Comparison of ENCODE assay signal across 8 cellular contexts in the genomic region with DNA sequence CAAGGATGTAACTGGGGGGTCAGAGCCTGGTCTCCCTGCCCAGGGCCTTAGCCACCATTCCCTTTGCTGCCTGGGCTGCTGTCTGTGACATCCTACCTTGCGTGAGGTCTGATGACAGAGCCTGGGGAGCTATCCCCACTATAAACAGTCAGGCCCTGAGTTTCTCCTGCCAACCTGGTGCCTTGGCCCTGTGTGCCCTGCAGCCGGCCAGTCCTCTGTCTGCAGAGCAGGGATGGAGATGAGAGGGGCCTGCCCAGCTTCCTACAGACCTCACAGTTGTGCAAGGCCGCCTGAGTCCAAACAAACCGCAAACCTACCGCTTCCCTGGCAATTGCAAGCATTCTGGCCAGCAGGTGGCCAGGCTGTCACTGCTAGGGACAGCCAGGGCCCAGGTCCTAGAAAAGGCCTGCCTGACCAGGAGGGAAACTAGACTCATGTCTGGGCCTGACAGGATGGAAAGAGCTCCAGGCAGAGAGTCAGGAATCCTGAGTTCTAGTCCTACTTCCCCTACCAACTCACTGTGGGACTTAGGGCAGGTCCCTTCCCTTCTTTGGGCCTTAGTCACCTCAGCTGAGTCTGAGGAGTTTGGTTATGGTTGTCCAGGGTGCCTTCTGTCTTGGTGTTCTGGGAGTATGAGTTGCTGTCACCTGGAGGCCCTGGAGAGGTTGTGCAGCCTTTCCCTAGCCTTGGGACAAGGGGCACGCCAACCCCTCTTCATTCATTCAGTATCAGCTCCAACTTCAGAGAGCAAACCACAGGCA.
A peak's percentile ranks its signal among the peaks of the same experiment; 100 is the strongest.
DNase-seq lines count a peak whose midpoint lies in the region; ATAC-seq and TF ChIP-seq lines count a peak whose summit lies in the region.

No MANE protein-coding gene starts in this region.

- WGBS in stomach, 5 donors = 47 to 70% (median 60%) methylated on average over 2 to 6 of the region's 6 CpGs

- no peaks in the 10 kb centered on the region for H3K36me3 ChIP-seq in stomach

- no peaks in the 10 kb centered on the region for H3K4me1 Mint-ChIP-seq in CD4-positive, alpha-beta T cell (ENCODE audit: low read depth)

- CTCF ChIA-PET in HEK293T (lab: Yijun Ruan, JAX) = interaction anchor here (0.6 to 2.2 kb wide), 5 partner anchors 9 to 93 kb away, joined by 3 to 11 read pairs (median 3); no protein-coding TSS in a partner anchor
- CTCF ChIA-PET in CD4-positive, alpha-beta T cell (lab: Charles Lee) = no interaction called here

- no peaks in the 10 kb centered on the region for H3K36me3 Mint-ChIP-seq in CD4-positive, alpha-beta T cell (ENCODE audit: low read depth)

- intact Hi-C loops in left cardiac atrium (cut with DNase I) = loop anchor here in 1 of 2 donors (5.0 to 10.0 kb wide), 2 partner anchors 91 to 219 kb away; no protein-coding TSS in a partner anchor
- intact Hi-C loops in stomach (cut with DNase I; ENCODE audit: low total_unique reads) = no loop called here
- intact Hi-C loops in CD4-positive, alpha-beta T cell (cut with DNase I, micrococcal nuclease) = no loop called here

- no peak for TF ChIP-seq POLR2A in stomach (IDR thresholded peaks at IDR 0.05)

- H3K4me3 ChIP-seq in stomach = no peak overlapping the region

- H3K4me1 ChIP-seq in stomach = peaks cover 0 to 20% (median 3%) of the 10 kb centered on the region in 4 donors

- TF ChIP-seq EP300 in stomach (IDR thresholded peaks at IDR 0.05) = no peak

- no peak overlapping the region for H3K27ac Mint-ChIP-seq in CD4-positive, alpha-beta T cell

- TF ChIP-seq CTCF in stomach (IDR thresholded peaks at IDR 0.05) = peak in 5 of 7 experiments; percentile 21 to 70 (median 62)
- TF ChIP-seq CTCF in CD4-positive, alpha-beta T cell (IDR thresholded peaks at IDR 0.05) = no peak

- POLR2A ChIA-PET in HEK293T (lab: Yijun Ruan, JAX) = interaction anchor here (2.1 kb wide), 1 partner anchor 10 kb away, joined by 6 read pairs; no protein-coding TSS in a partner anchor
- POLR2A ChIA-PET in CD4-positive, alpha-beta T cell (lab: Charles Lee) = interaction anchor here (0.6 kb wide), 1 partner anchor 235 kb away, joined by 4 read pairs; no protein-coding TSS in a partner anchor

- H3K4me3 Mint-ChIP-seq in CD4-positive, alpha-beta T cell = no peak overlapping the region

- ATAC-seq in SK-N-SH treated with all-trans-retinoic acid at 6 μM for 48 hours = peak; percentile 74
- ATAC-seq in left cardiac atrium = peak; percentile 40 to 48
- ATAC-seq in GM21447 (IDR thresholded peaks at IDR 0.05; ENCODE audit: unreplicated experiment) = no peak
- no peak for ATAC-seq in HG03460 (IDR thresholded peaks at IDR 0.05; ENCODE audit: unreplicated experiment)
- ATAC-seq in CD4-positive, alpha-beta T cell (ENCODE audit: poor library complexity) = no peak
- no peak for ATAC-seq in HG03469 (IDR thresholded peaks at IDR 0.05; ENCODE audit: unreplicated experiment)

- H3K9me3 Mint-ChIP-seq in CD4-positive, alpha-beta T cell = no peaks in the 10 kb centered on the region

- DNase-seq in HEK293T (ENCODE audit: extremely low spot score) = peak; percentile 51
- DNase-seq in left cardiac atrium = peak; percentile 36
- DNase-seq in stomach = peak; percentile 78
- DNase-seq in CD4-positive, alpha-beta T cell = no peak

- no peaks in the 10 kb centered on the region for H3K9me3 ChIP-seq in stomach
- H3K9me3 ChIP-seq in CD4-positive, alpha-beta T cell (ENCODE audit: control insufficient read depth, low read length) = no peaks in the 10 kb centered on the region

- no peaks in the 10 kb centered on the region for H3K27me3 ChIP-seq in stomach
- no peaks in the 10 kb centered on the region for H3K27me3 ChIP-seq in CD4-positive, alpha-beta T cell (ENCODE audit: control insufficient read depth, insufficient read depth, low read length)

- H3K27ac ChIP-seq in stomach = no peak overlapping the region
- H3K27ac ChIP-seq in CD4-positive, alpha-beta T cell (ENCODE audit: low read depth, low read length) = no peak overlapping the region

- no peaks in the 10 kb centered on the region for H3K27me3 Mint-ChIP-seq in CD4-positive, alpha-beta T cell

TF ChIP-seq in HEK293T, 16 proteins besides CTCF, POLR2A, EP300 and RAD21:
- TF ChIP-seq, protein P1, sequence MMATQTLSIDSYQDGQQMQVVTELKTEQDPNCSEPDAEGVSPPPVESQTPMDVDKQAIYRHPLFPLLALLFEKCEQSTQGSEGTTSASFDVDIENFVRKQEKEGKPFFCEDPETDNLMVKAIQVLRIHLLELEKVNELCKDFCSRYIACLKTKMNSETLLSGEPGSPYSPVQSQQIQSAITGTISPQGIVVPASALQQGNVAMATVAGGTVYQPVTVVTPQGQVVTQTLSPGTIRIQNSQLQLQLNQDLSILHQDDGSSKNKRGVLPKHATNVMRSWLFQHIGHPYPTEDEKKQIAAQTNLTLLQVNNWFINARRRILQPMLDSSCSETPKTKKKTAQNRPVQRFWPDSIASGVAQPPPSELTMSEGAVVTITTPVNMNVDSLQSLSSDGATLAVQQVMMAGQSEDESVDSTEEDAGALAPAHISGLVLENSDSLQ (IDR thresholded peaks at IDR 0.05) = no peak
- TF ChIP-seq FOXA1 (IDR thresholded peaks at IDR 0.05) (no peak), LEF1 (IDR thresholded peaks at IDR 0.05; ENCODE audit: borderline replicate concordance) (no peak), TARDBP (IDR thresholded peaks at IDR 0.05) (no peak), ELF4 (IDR thresholded peaks at IDR 0.05) (no peak), ARNT (IDR thresholded peaks at IDR 0.05) (no peak)
TF ChIP-seq in HEK293T: peak in this region for 0.

TF ChIP-seq in SK-N-SH treated with all-trans-retinoic acid at 6 μM for 48 hours, 23 proteins besides CTCF, POLR2A, EP300 and RAD21:
- TF ChIP-seq CSDC2 (CRISPR knock-in tag; IDR thresholded peaks at IDR 0.05) = no peak
- no peak for TF ChIP-seq ESRRG (CRISPR knock-in tag; IDR thresholded peaks at IDR 0.05)
- no peak for TF ChIP-seq ZNF8 (CRISPR knock-in tag; IDR thresholded peaks at IDR 0.05)
- TF ChIP-seq TOX (CRISPR knock-in tag; IDR thresholded peaks at IDR 0.05; ENCODE audit: borderline replicate concordance) = no peak
- TF ChIP-seq, protein P2, sequence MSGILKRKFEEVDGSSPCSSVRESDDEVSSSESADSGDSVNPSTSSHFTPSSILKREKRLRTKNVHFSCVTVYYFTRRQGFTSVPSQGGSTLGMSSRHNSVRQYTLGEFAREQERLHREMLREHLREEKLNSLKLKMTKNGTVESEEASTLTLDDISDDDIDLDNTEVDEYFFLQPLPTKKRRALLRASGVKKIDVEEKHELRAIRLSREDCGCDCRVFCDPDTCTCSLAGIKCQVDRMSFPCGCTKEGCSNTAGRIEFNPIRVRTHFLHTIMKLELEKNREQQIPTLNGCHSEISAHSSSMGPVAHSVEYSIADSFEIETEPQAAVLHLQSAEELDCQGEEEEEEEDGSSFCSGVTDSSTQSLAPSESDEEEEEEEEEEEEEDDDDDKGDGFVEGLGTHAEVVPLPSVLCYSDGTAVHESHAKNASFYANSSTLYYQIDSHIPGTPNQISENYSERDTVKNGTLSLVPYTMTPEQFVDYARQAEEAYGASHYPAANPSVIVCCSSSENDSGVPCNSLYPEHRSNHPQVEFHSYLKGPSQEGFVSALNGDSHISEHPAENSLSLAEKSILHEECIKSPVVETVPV (CRISPR knock-in tag; IDR thresholded peaks at IDR 0.05) = no peak
- TF ChIP-seq OSR1 (CRISPR knock-in tag; IDR thresholded peaks at IDR 0.05) = no peak

Comparison
In these comparisons a context has a peak if more than half of its experiments do, and no peak if none do; other contexts are left out.
1. DNase-seq: peak in HEK293T (single experiment), left cardiac atrium (single experiment) and stomach (single experiment); none in CD4-positive, alpha-beta T cell (0 of 10).
2. ATAC-seq: peak in SK-N-SH treated with all-trans-retinoic acid at 6 μM for 48 hours (single experiment) and left cardiac atrium (2 of 2); none in GM21447 (single experiment), HG03460 (single experiment), CD4-positive, alpha-beta T cell (single experiment) and HG03469 (single experiment).